Comparison of ENCODE assay signal across 10 cellular contexts in the genomic region with DNA sequence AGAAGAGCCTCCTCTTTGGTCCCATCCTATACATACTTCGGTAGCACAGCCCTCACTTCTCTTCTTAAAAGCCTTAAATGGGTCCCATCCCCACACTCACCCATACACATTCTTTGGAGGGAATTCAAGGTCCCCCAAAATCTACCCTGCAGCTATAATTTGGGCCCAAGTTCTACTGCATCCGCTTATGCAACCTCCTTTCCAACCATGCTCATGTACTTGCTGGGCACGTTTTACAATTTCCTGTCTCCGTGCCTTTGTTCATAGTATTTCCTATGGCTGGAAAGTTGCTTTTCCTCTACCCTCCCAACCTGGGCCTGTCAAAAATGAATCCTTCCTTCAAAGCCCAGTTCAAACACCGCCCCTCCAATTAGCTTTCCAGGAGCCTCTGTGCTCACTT.
DNase-seq lines count a peak whose midpoint lies in the region; ATAC-seq and TF ChIP-seq lines count a peak whose summit lies in the region.
"Had no signal": no experiment of that assay in that cellular context is flagged by ENCODE, and none has a peak within 500 bp of the region (broad histone marks: within the 10 kb centered on the region; RNA-seq: fewer than 3 reads in every experiment).

No MANE protein-coding gene starts in this region.

- TF ChIP-seq CTCF in A673 (conservative IDR thresholded peaks at IDR 0.05; ENCODE audit: low read depth, low read length) (no peak), Calu3 (IDR thresholded peaks at IDR 0.05; ENCODE audit: unreplicated experiment) (no peak), body of pancreas (IDR thresholded peaks at IDR 0.05) (no peak), nephron (IDR thresholded peaks at IDR 0.05; ENCODE audit: unreplicated experiment in 3 of 3) (no peak), colonic mucosa (IDR thresholded peaks at IDR 0.05) (no peak), BE2C (IDR thresholded peaks at IDR 0.05; ENCODE audit: low read depth, low read length) (no peak), foreskin keratinocyte (conservative IDR thresholded peaks at IDR 0.05) (no peak)

- intact Hi-C loops in A673 (cut with micrococcal nuclease; ENCODE audit: unreplicated experiment) (no loop called here), Calu3 (cut with micrococcal nuclease; ENCODE audit: unreplicated experiment) (no loop called here), body of pancreas (cut with DNase I) (no loop called here), colonic mucosa (cut with DNase I) (no loop called here)

- ATAC-seq in body of pancreas = no peak
- ATAC-seq in foreskin keratinocyte = no peak

- no peaks in the 10 kb centered on the region for H3K9me3 Mint-ChIP-seq in Calu3 (ENCODE audit: low read depth, unreplicated experiment)
- H3K9me3 Mint-ChIP-seq in nephron = no peaks in the 10 kb centered on the region
- H3K9me3 Mint-ChIP-seq: central memory CD8-positive, alpha-beta T cell had no signal

- peaks cover 16% of the 10 kb centered on the region for H3K36me3 ChIP-seq in A673 (ENCODE audit: insufficient read depth, low read length, poor library complexity, severe bottlenecking)
- H3K36me3 ChIP-seq in body of pancreas (replicated peaks in 1 of 2; ENCODE audit: insufficient read depth in 1 of 2, low read depth in 2 of 2) = peaks cover 0 to 2% of the 10 kb centered on the region in 2 donors
- H3K36me3 ChIP-seq in colonic mucosa = no peaks in the 10 kb centered on the region
- 0 out of 2 replicates have a peak, but pooled peaks cover 3% of the 10 kb centered on the region for H3K36me3 ChIP-seq in BE2C

- H3K27ac ChIP-seq in A673 (ENCODE audit: low read depth, low read length, poor library complexity, severe bottlenecking) (peak overlapping the region; percentile 70), body of pancreas (peak overlapping the region in 3 of 4 donors; percentile 10 to 48 (median 38)), colonic mucosa (no peak overlapping the region), foreskin keratinocyte (no peak overlapping the region)

- no peak overlapping the region for H3K9ac ChIP-seq in colonic mucosa (ENCODE audit: low read depth in 2 of 2, low read length in 2 of 2)

- H3K27me3 Mint-ChIP-seq in Calu3 (ENCODE audit: unreplicated experiment) (no peaks in the 10 kb centered on the region), nephron (ENCODE audit: low read depth) (no peaks in the 10 kb centered on the region)
- H3K27me3 Mint-ChIP-seq: central memory CD8-positive, alpha-beta T cell had no signal

- H3K4me1 ChIP-seq in A673 (ENCODE audit: insufficient read depth, low read length, poor library complexity, severe bottlenecking) = peaks cover 83% of the 10 kb centered on the region
- peaks cover 93% of the 10 kb centered on the region for H3K4me1 ChIP-seq in body of pancreas
- peaks cover 30% of the 10 kb centered on the region for H3K4me1 ChIP-seq in colonic mucosa
- 0 out of 2 replicates have a peak, but pooled peaks cover 4% of the 10 kb centered on the region for H3K4me1 ChIP-seq in BE2C
- peaks cover 32% of the 10 kb centered on the region for H3K4me1 ChIP-seq in foreskin keratinocyte

- H3K4me1 Mint-ChIP-seq in Calu3 (ENCODE audit: low read depth, unreplicated experiment) (peaks cover 25% of the 10 kb centered on the region), nephron (peaks cover 32% of the 10 kb centered on the region)

- H3K27ac Mint-ChIP-seq in Calu3 (ENCODE audit: unreplicated experiment) = no peak overlapping the region
- peak overlapping the region in 2 of 3 experiments; percentile 79 to 80 for H3K27ac Mint-ChIP-seq in nephron

- H3K4me3 Mint-ChIP-seq in Calu3 (ENCODE audit: low read depth, unreplicated experiment) (peak overlapping the region; percentile 34), nephron (no peak overlapping the region)
- H3K4me3 Mint-ChIP-seq: central memory CD8-positive, alpha-beta T cell had no signal

- no peak overlapping the region for H3K4me3 ChIP-seq in A673 (ENCODE audit: low read depth, low read length, poor library complexity, severe bottlenecking)
- H3K4me3 ChIP-seq in body of pancreas = no peak overlapping the region
- no peak overlapping the region for H3K4me3 ChIP-seq in colonic mucosa
- no peak overlapping the region for H3K4me3 ChIP-seq in BE2C (ENCODE audit: low read depth, low read length)

- POLR2A ChIA-PET in A673 (lab: Charles Lee; ENCODE audit: low non-redundant PET) = no interaction called here

- no TSS peak for BruUV-seq in A673 (replicated peaks; lab: Mats Ljungman, UMichigan)
- BruUV-seq in Calu3 (replicated peaks; lab: Mats Ljungman, UMichigan) = no TSS peak

- no peaks in the 10 kb centered on the region for H3K9me3 ChIP-seq in A673 (ENCODE audit: low read depth, low read length, poor library complexity, severe bottlenecking)
- no peaks in the 10 kb centered on the region for H3K9me3 ChIP-seq in body of pancreas
- no peaks in the 10 kb centered on the region for H3K9me3 ChIP-seq in colonic mucosa
- no peaks in the 10 kb centered on the region for H3K9me3 ChIP-seq in BE2C

- CTCF ChIA-PET in A673 (lab: Charles Lee) (interaction anchor here (1.4 kb wide), 1 partner anchor 8 kb away, joined by 3 read pairs; no protein-coding TSS in a partner anchor), Calu3 (lab: Charles Lee) (no interaction called here)

- DNase-seq in A673 (ENCODE audit: low spot score) (peak; percentile 84), Calu3 (no peak), body of pancreas (no peak), colonic mucosa (no peak), NCI-H748 treated with DMSO at 0.1 percent for 48 hours (lab: John Stamatoyannopoulos, UW) (no peak), BE2C (no peak), foreskin keratinocyte (no peak)
- DNase-seq: NCI-H1092 treated with DMSO at 0.1 percent for 48 hours had no signal

- H3K36me3 Mint-ChIP-seq in Calu3 (ENCODE audit: insufficient read depth, unreplicated experiment) = peaks cover 13% of the 10 kb centered on the region
- peaks cover 37% of the 10 kb centered on the region for H3K36me3 Mint-ChIP-seq in nephron (ENCODE audit: low read depth)

- 57 to 92% methylated on average over 5 of the region's 5 CpGs for WGBS in body of pancreas, 2 donors

- no peaks in the 10 kb centered on the region for H3K27me3 ChIP-seq in A673 (replicated peaks; ENCODE audit: insufficient read depth, low read depth, low read length, poor library complexity)
- no peaks in the 10 kb centered on the region for H3K27me3 ChIP-seq in body of pancreas
- no peaks in the 10 kb centered on the region for H3K27me3 ChIP-seq in colonic mucosa
- H3K27me3 ChIP-seq in BE2C = no peaks in the 10 kb centered on the region
- no peaks in the 10 kb centered on the region for H3K27me3 ChIP-seq in foreskin keratinocyte

- TF ChIP-seq POLR2A in body of pancreas (IDR thresholded peaks at IDR 0.05) = no peak

Comparison
In these comparisons a context has a peak if more than half of its experiments do, and no peak if none do; other contexts are left out.
1. H3K27ac ChIP-seq: peak in A673 (single experiment) and body of pancreas (3 of 4); none in colonic mucosa (single experiment) and foreskin keratinocyte (single experiment).